9 cellular contexts compared by ENCODE assay signal in genomic region chr12:50923361-50924130, GRCh38. TPM values are rescaled to one million over a fixed set of nuclear protein-coding genes. Genes with fewer than 3 reads are reported as not detected.
DNase-seq lines count a peak whose midpoint lies in the region; ATAC-seq and TF ChIP-seq lines count a peak whose summit lies in the region.
"Had no signal": no experiment of that assay in that cellular context is flagged by ENCODE, and none has a peak within 500 bp of the region (broad histone marks: within the 10 kb centered on the region; RNA-seq: fewer than 3 reads in every experiment).

No MANE protein-coding gene starts in this region.

- no peaks in the 10 kb centered on the region for H3K4me1 ChIP-seq in endodermal cell (ENCODE audit: control insufficient read depth, insufficient read depth, low read length)

- no peak overlapping the region for H3K27ac Mint-ChIP-seq in CD4-positive, alpha-beta T cell
- peak overlapping the region; percentile 67 for H3K27ac Mint-ChIP-seq in endodermal cell
- peak overlapping the region; percentile 93 for H3K27ac Mint-ChIP-seq in osteocyte (ENCODE audit: unreplicated experiment)

- WGBS in endodermal cell (ENCODE audit: insufficient coverage in 1 of 2, insufficient read length in 1 of 2), 2 experiments: 56 to 65% methylated on average over 7 to 8 of the region's 8 CpGs

- H3K4me3 ChIP-seq in endodermal cell (ENCODE audit: low read length): no peak overlapping the region

- peaks cover 22% of the 10 kb centered on the region for H3K4me1 Mint-ChIP-seq in CD4-positive, alpha-beta T cell (ENCODE audit: low read depth)
- H3K4me1 Mint-ChIP-seq in endodermal cell (peaks cover 28% of the 10 kb centered on the region), osteocyte (ENCODE audit: unreplicated experiment) (peaks cover 52% of the 10 kb centered on the region)

- DNase-seq in CD4-positive, alpha-beta T cell: no peak
- DNase-seq in NOMO-1 treated with DMSO at 0.1 percent for 48 hours (lab: John Stamatoyannopoulos, UW; ENCODE audit: unreplicated experiment): peak; percentile 35
- DNase-seq in endodermal cell: peak; percentile 36
- peak; percentile 25 for DNase-seq in osteocyte (ENCODE audit: extremely low spot score, unreplicated experiment)
- DNase-seq in retina: no peak
- no peak for DNase-seq in omental fat pad (ENCODE audit: low spot score)
- DNase-seq in epidermal melanocyte (ENCODE audit: insufficient read length, low spot score): no peak
- DNase-seq: T-helper 9 cell had no signal

- CTCF ChIA-PET in CD4-positive, alpha-beta T cell (lab: Charles Lee): no interaction called here

- no peak for TF ChIP-seq CTCF in CD4-positive, alpha-beta T cell (IDR thresholded peaks at IDR 0.05)
- TF ChIP-seq CTCF in endodermal cell (conservative IDR thresholded peaks at IDR 0.05) (no peak), osteocyte (IDR thresholded peaks at IDR 0.05) (no peak), omental fat pad (IDR thresholded peaks at IDR 0.05) (no peak)

- H3K27ac ChIP-seq in CD4-positive, alpha-beta T cell (ENCODE audit: low read depth, low read length): no peak overlapping the region
- peak overlapping the region; percentile 16 for H3K27ac ChIP-seq in endodermal cell (ENCODE audit: low read depth, low read length)

- peak overlapping the region; percentile 54 for H3K4me3 Mint-ChIP-seq in CD4-positive, alpha-beta T cell
- H3K4me3 Mint-ChIP-seq in endodermal cell: peak overlapping the region; percentile 59
- H3K4me3 Mint-ChIP-seq in osteocyte (ENCODE audit: unreplicated experiment): peak overlapping the region; percentile 74

- H3K36me3 Mint-ChIP-seq in CD4-positive, alpha-beta T cell (ENCODE audit: low read depth): no peaks in the 10 kb centered on the region
- H3K36me3 Mint-ChIP-seq in endodermal cell (ENCODE audit: low read depth) (no peaks in the 10 kb centered on the region), osteocyte (ENCODE audit: unreplicated experiment) (no peaks in the 10 kb centered on the region)

- H3K27me3 Mint-ChIP-seq in CD4-positive, alpha-beta T cell: no peaks in the 10 kb centered on the region
- H3K27me3 Mint-ChIP-seq in endodermal cell (ENCODE audit: insufficient read depth): peaks cover 2% of the 10 kb centered on the region
- no peaks in the 10 kb centered on the region for H3K27me3 Mint-ChIP-seq in osteocyte (ENCODE audit: unreplicated experiment)

- POLR2A ChIA-PET in CD4-positive, alpha-beta T cell (lab: Charles Lee): no interaction called here

- intact Hi-C loops in CD4-positive, alpha-beta T cell (cut with DNase I, micrococcal nuclease): no loop called here

- no peaks in the 10 kb centered on the region for H3K27me3 ChIP-seq in CD4-positive, alpha-beta T cell (ENCODE audit: control insufficient read depth, insufficient read depth, low read length)
- no peaks in the 10 kb centered on the region for H3K27me3 ChIP-seq in endodermal cell (ENCODE audit: control insufficient read depth, insufficient read depth, low read length, poor library complexity, severe bottlenecking)

- H3K9me3 ChIP-seq in CD4-positive, alpha-beta T cell (ENCODE audit: control insufficient read depth, low read length): no peaks in the 10 kb centered on the region
- H3K9me3 ChIP-seq in endodermal cell (ENCODE audit: control insufficient read depth, low read length): peaks cover 22% of the 10 kb centered on the region

- H3K9ac ChIP-seq in endodermal cell (ENCODE audit: extremely low read depth, low read length, poor library complexity, severe bottlenecking): no peak overlapping the region

- H3K9me3 Mint-ChIP-seq in CD4-positive, alpha-beta T cell: no peaks in the 10 kb centered on the region
- H3K9me3 Mint-ChIP-seq in endodermal cell (peaks cover 11% of the 10 kb centered on the region), osteocyte (ENCODE audit: unreplicated experiment) (no peaks in the 10 kb centered on the region)

- ATAC-seq in CD4-positive, alpha-beta T cell (ENCODE audit: poor library complexity): no peak
- ATAC-seq in GM18498 (IDR thresholded peaks at IDR 0.05; ENCODE audit: unreplicated experiment) (no peak), omental fat pad (ENCODE audit: low FRiP score) (no peak)

- H3K36me3 ChIP-seq in endodermal cell (ENCODE audit: control insufficient read depth, insufficient read depth, low read length): no peaks in the 10 kb centered on the region

RNA-seq across cellular contexts. Expression of gene HIGD1C, which starts 28.8 kb away (rescaled TPM):
- total RNA-seq in CD4-positive, alpha-beta T cell: not detected
- not detected for total RNA-seq in endodermal cell
- not detected for polyA plus RNA-seq in endodermal cell (2013, experiment 1 of 2)
- polyA plus RNA-seq in endodermal cell (2013, experiment 2 of 2): not detected
- not detected in 2 replicates for total RNA-seq in osteocyte
- not detected for total RNA-seq in omental fat pad

Comparison
In these comparisons a context has a peak if more than half of its experiments do, and no peak if none do; other contexts are left out.
1. DNase-seq: peak in NOMO-1 treated with DMSO at 0.1 percent for 48 hours (single experiment), endodermal cell (single experiment) and osteocyte (single experiment); none in CD4-positive, alpha-beta T cell (0 of 10), retina (single experiment), omental fat pad (single experiment) and epidermal melanocyte (single experiment).
2. Peak in every context shown above with its lines, with median percentiles within 50 percentile points of each other: H3K4me3 Mint-ChIP-seq.